Comparison of ENCODE assay signal across 1 cellular context in genomic region chr4:87093443-87094123, GRCh38.
TF ChIP-seq lines count a peak whose summit lies in the region.

No MANE protein-coding gene starts in this region.

TF ChIP-seq in GM12878, 131 proteins besides CTCF, POLR2A, EP300 and RAD21 (continued from another document):
- TF ChIP-seq ATF2 (IDR thresholded peaks at IDR 0.05; ENCODE audit: low read length) (peak; percentile 89), NKRF (conservative IDR thresholded peaks at IDR 0.05) (no peak), RUNX3 (IDR thresholded peaks at IDR 0.05; ENCODE audit: low read length) (peak; percentile 39; the same call in 1 of the 2 replicates), RELA (IDR thresholded peaks at IDR 0.05; ENCODE audit: borderline replicate concordance, partially characterized antibody) (no peak), SIN3A (IDR thresholded peaks at IDR 0.05; ENCODE audit: low read depth, low read length) (no peak), CREM (IDR thresholded peaks at IDR 0.05; ENCODE audit: low read depth) (peak; percentile 51; the same call in 1 of the 2 replicates), TCF12 (IDR thresholded peaks at IDR 0.05; ENCODE audit: low read depth, low read length) (0 out of 2 replicates have a peak, but pooled peaks have one; percentile 17), SMC3 (IDR thresholded peaks at IDR 0.05; ENCODE audit: borderline replicate concordance, low read length) (peak; percentile 82), HDAC6 (IDR thresholded peaks at IDR 0.05; ENCODE audit: unreplicated experiment) (no peak), REST (IDR thresholded peaks at IDR 0.05; ENCODE audit: low read depth, low read length) (peak; percentile 42; the same call in 1 of the 2 replicates), ETV6 (conservative IDR thresholded peaks at IDR 0.05 in 1 of 2, IDR thresholded peaks at IDR 0.05 in 1 of 2; ENCODE audit: borderline replicate concordance in 1 of 2, low read depth in 1 of 2) (peak in 1 of 2 experiments; percentile 61; a peak in 2 of 4 replicates), POU2F2 (IDR thresholded peaks at IDR 0.05; ENCODE audit: borderline replicate concordance, low read depth, low read length) (peak; percentile 83; the same call in 2 of the 3 replicates), PML (IDR thresholded peaks at IDR 0.05; ENCODE audit: low read length) (0 out of 2 replicates have a peak, but pooled peaks have one; percentile 48), SKIL (IDR thresholded peaks at IDR 0.05; ENCODE audit: low read depth, poor library complexity, severe bottlenecking) (peak; percentile 95), RAD51 (IDR thresholded peaks at IDR 0.05) (peak; percentile 27; the same call in 1 of the 2 replicates), IKZF2 (IDR thresholded peaks at IDR 0.05) (0 out of 4 replicates have a peak, but pooled peaks of 1 of the 2 experiments have one; percentile 23), YY1 (IDR thresholded peaks at IDR 0.05; ENCODE audit: low read depth, low read length) (peak; percentile 81), EED (IDR thresholded peaks at IDR 0.05; ENCODE audit: low read depth) (0 out of 2 replicates have a peak, but pooled peaks have one; percentile 40), CREB1 (IDR thresholded peaks at IDR 0.05; ENCODE audit: low read depth) (peak; percentile 63; the same call in 1 of the 2 replicates), PKNOX1 (IDR thresholded peaks at IDR 0.05) (peak; percentile 56; the same call in 1 of the 2 replicates), ZNF207 (IDR thresholded peaks at IDR 0.05; ENCODE audit: borderline replicate concordance) (0 out of 2 replicates have a peak, but pooled peaks have one; percentile 21), MXI1 (IDR thresholded peaks at IDR 0.05; ENCODE audit: low read depth, low read length) (peak; percentile 78), ELK1 (IDR thresholded peaks at IDR 0.05; ENCODE audit: low read depth, low read length) (no peak)
TF ChIP-seq in GM12878: peak in this region for 19.
